In genomic region chr7:73154586-73155038, GRCh38 we compare ENCODE assay signal across 8 cellular contexts.
A peak's percentile ranks its signal among the peaks of the same experiment; 100 is the strongest.
DNase-seq lines count a peak whose midpoint lies in the region; ATAC-seq and TF ChIP-seq lines count a peak whose summit lies in the region.
"Not testable (repeated sequence)": the region's sequence is repeated elsewhere in the genome, so short reads cannot be mapped to it uniquely, and the experiment has no call there.

No MANE protein-coding gene starts in this region.

- TF ChIP-seq CTCF in fibroblast of mammary gland (conservative IDR thresholded peaks at IDR 0.05; ENCODE audit: control insufficient read depth, insufficient read depth, low read depth, low read length) = not testable (repeated sequence)

- H3K27ac ChIP-seq in BLaER1 treated with 17β-estradiol and CSF1 and Interleukin-3, amounts not matched to agents 10 nM and 100 nM = peak overlapping the region in 7 of 11 experiments; percentile 47 to 67 (median 55); a peak in 11 of 22 replicates

- ATAC-seq in GM21447 (IDR thresholded peaks at IDR 0.05; ENCODE audit: unreplicated experiment) = peak; percentile 89
- peak; percentile 86 for ATAC-seq in HG03196 (IDR thresholded peaks at IDR 0.05; ENCODE audit: unreplicated experiment)

- DNase-seq in T follicular helper cell (ENCODE audit: low read depth) (peak; percentile 56), fibroblast of mammary gland (ENCODE audit: low read depth) (peak; percentile 18), mucosa of gallbladder (ENCODE audit: low spot score) (peak; percentile 81)
- peak; percentile 87 for DNase-seq in activated effector memory CD4-positive, alpha-beta T cell treated with Interleukin-2 at 50 U/mL for 16 hours
- DNase-seq in stimulated activated CD4-positive, alpha-beta T cell treated with anti-CD3 and anti-CD28 coated beads, TNF-alpha, amount 100 ng/mL, for 4 hours (ENCODE audit: low read depth in 3 of 3) = peak; percentile 57 to 74 (median 72)

- peak overlapping the region in 4 of 11 experiments; percentile 34 to 54 (median 36); a peak in 2 of 22 replicates for H3K4me2 ChIP-seq in BLaER1 treated with 17β-estradiol and CSF1 and Interleukin-3, amounts not matched to agents 10 nM and 100 nM

- not testable (repeated sequence) for H3K36me3 ChIP-seq in BLaER1 treated with 17β-estradiol and CSF1 and Interleukin-3, amounts not matched to agents 10 nM and 100 nM

- H3K9me3 ChIP-seq in BLaER1 treated with 17β-estradiol and CSF1 and Interleukin-3, amounts not matched to agents 10 nM and 100 nM (replicated peaks in 1 of 11) = not testable (repeated sequence)

- not testable (repeated sequence) for H3K4me1 ChIP-seq in BLaER1 treated with 17β-estradiol and CSF1 and Interleukin-3, amounts not matched to agents 10 nM and 100 nM

- H3K9ac ChIP-seq in BLaER1 treated with 17β-estradiol and CSF1 and Interleukin-3, amounts not matched to agents 10 nM and 100 nM = peak overlapping the region in 10 of 11 experiments; percentile 60 to 71 (median 69); a peak in 18 of 22 replicates

- H3K4me3 ChIP-seq in BLaER1 treated with 17β-estradiol and CSF1 and Interleukin-3, amounts not matched to agents 10 nM and 100 nM = peak overlapping the region; percentile 45 to 69 (median 61)
- peak overlapping the region; percentile 13 for H3K4me3 ChIP-seq in fibroblast of mammary gland (ENCODE audit: control insufficient read depth, low read depth, low read length)

- not testable (repeated sequence) for H4K20me1 ChIP-seq in BLaER1 treated with 17β-estradiol and CSF1 and Interleukin-3, amounts not matched to agents 10 nM and 100 nM

- not testable (repeated sequence) for H3K27me3 ChIP-seq in BLaER1 treated with 17β-estradiol and CSF1 and Interleukin-3, amounts not matched to agents 10 nM and 100 nM

Comparison
In these comparisons a context has a peak if more than half of its experiments do, and no peak if none do; other contexts are left out.
1. Peak in every context shown above with its lines: DNase-seq, ATAC-seq, H3K4me3 ChIP-seq and H3K27ac ChIP-seq.
2. DNase-seq: peak in every context shown above with its lines; median percentile 87 in activated effector memory CD4-positive, alpha-beta T cell treated with Interleukin-2 at 50 U/mL for 16 hours; 81 in mucosa of gallbladder; 72 in stimulated activated CD4-positive, alpha-beta T cell treated with anti-CD3 and anti-CD28 coated beads, TNF-alpha, amount 100 ng/mL, for 4 hours; 56 in T follicular helper cell; 18 in fibroblast of mammary gland.